ENCODE assay signal across 17 cellular contexts in genomic region chr13:71610876-71611275, GRCh38.
DNase-seq lines count a peak whose midpoint lies in the region; ATAC-seq, FAIRE-seq and TF ChIP-seq lines count a peak whose summit lies in the region.
"Had no signal": no experiment of that assay in that cellular context is flagged by ENCODE, and none has a peak within 500 bp of the region (broad histone marks: within the 10 kb centered on the region; RNA-seq: fewer than 3 reads in every experiment).

No MANE protein-coding gene starts in this region.

- TF ChIP-seq EP300 in GM12878 (IDR thresholded peaks at IDR 0.05; ENCODE audit: borderline replicate concordance in 1 of 2, control insufficient read depth in 1 of 2, low read depth in 2 of 2, low read length in 2 of 2), result no peak

- H3K79me2 ChIP-seq in GM12878 (ENCODE audit: control insufficient read depth, insufficient read depth, low read length), result no peaks in the 10 kb centered on the region

- no peak overlapping the region for H2AK5ac ChIP-seq in neuronal stem cell (ENCODE audit: low read depth, low read length)

- no peak overlapping the region for H3K18ac ChIP-seq in neuronal stem cell (ENCODE audit: low read length)

- peaks cover 0 to 3% (median 0%) of the 10 kb centered on the region in 7 donors for H3K9me3 Mint-ChIP-seq in CD14-positive monocyte

- no peak for TF ChIP-seq POLR2A in GM12878 (IDR thresholded peaks at IDR 0.05; ENCODE audit: low read depth, low read length)

- H3K4me1 ChIP-seq in GM12878 (ENCODE audit: control insufficient read depth, insufficient read depth, low read length) (no peaks in the 10 kb centered on the region), neuronal stem cell (ENCODE audit: control insufficient read depth in 2 of 2, insufficient read depth in 1 of 2, low read depth in 1 of 2, low read length in 2 of 2) (no peaks in the 10 kb centered on the region)
- H3K4me1 ChIP-seq: pancreas had no signal

- H3K36me3 Mint-ChIP-seq in CD14-positive monocyte, result no peaks in the 10 kb centered on the region
- H3K36me3 Mint-ChIP-seq: stimulated activated effector memory CD8-positive, alpha-beta T cell treated with anti-CD3 and anti-CD28 coated beads, Interleukin-12 subunit alpha, Interleukin-12 subunit beta, amount 100 ng/mL, for 72 hours had no signal

- in situ Hi-C loops in GM12878 (cut with MboI), result no loop called here

- RAD21 ChIA-PET in GM12878 (lab: Charles Lee; ENCODE audit: unreplicated experiment), result no interaction called here

- no peak overlapping the region for H2BK15ac ChIP-seq in neuronal stem cell (ENCODE audit: low read length)

- CTCF ChIA-PET in GM12878 (lab: Yijun Ruan, JAX), result no interaction called here

- H2AFZ ChIP-seq in GM12878 (ENCODE audit: control insufficient read depth, low read depth, low read length) (no peak overlapping the region), neuronal stem cell (ENCODE audit: low read length) (no peak overlapping the region)

- H2BK120ac ChIP-seq in neuronal stem cell (ENCODE audit: low read depth, low read length), result no peak overlapping the region

- H3K27ac ChIP-seq in GM12878 (ENCODE audit: control insufficient read depth, insufficient read depth), result no peak overlapping the region
- H3K27ac ChIP-seq in neuronal stem cell (replicated peaks; ENCODE audit: low read length), result no peak overlapping the region
- H3K27ac ChIP-seq: brain microvascular endothelial cell, dorsolateral prefrontal cortex, pancreas had no signal

- H4K20me1 ChIP-seq in GM12878 (ENCODE audit: control insufficient read depth, insufficient read depth), result no peaks in the 10 kb centered on the region

- no peak overlapping the region for H4K91ac ChIP-seq in neuronal stem cell (ENCODE audit: low read depth, low read length, poor library complexity)

- H3K4ac ChIP-seq in neuronal stem cell (ENCODE audit: low read length), result no peak overlapping the region

- H2BK5ac ChIP-seq in neuronal stem cell (ENCODE audit: low read length), result no peak overlapping the region

- TF ChIP-seq RAD21 in GM12878 (IDR thresholded peaks at IDR 0.05; ENCODE audit: insufficient read depth, low read depth, low read length), result no peak

- H3K36me3 ChIP-seq in GM12878 (ENCODE audit: control insufficient read depth in 2 of 2, insufficient read depth in 2 of 2, low read length in 1 of 2) (no peaks in the 10 kb centered on the region), neuronal stem cell (replicated peaks in 1 of 2; ENCODE audit: control insufficient read depth in 2 of 2, insufficient read depth in 2 of 2, low read length in 2 of 2) (no peaks in the 10 kb centered on the region)
- H3K36me3 ChIP-seq: brain microvascular endothelial cell, pancreas had no signal

- H3K4me2 ChIP-seq in GM12878 (ENCODE audit: control insufficient read depth, insufficient read depth), result no peak overlapping the region
- no peak overlapping the region for H3K4me2 ChIP-seq in neuronal stem cell (ENCODE audit: insufficient read depth, low read length, poor library complexity, severe bottlenecking)

- WGBS in GM12878 (ENCODE audit: insufficient coverage, insufficient replicate concordance, low lambda C conversion rate, missing lambda C conversion rate), result 0% methylated on average over 5 of the region's 5 CpGs
- 100% methylated on average over 1 of the region's 5 CpGs; no CpG with 5 or more reads in 1 of the 2 donors for WGBS in neuronal stem cell (ENCODE audit: extremely low coverage in 2 of 2, insufficient read length in 2 of 2, insufficient replicate concordance in 1 of 2), 2 donors

- TF ChIP-seq CTCF in CD14-positive monocyte (IDR thresholded peaks at IDR 0.05) (no peak), GM12878 (IDR thresholded peaks at IDR 0.05 in 2 of 3, conservative IDR thresholded peaks at IDR 0.05 in 1 of 3; ENCODE audit: control insufficient read depth in 2 of 3, extremely low read depth in 1 of 3, insufficient read depth in 1 of 3, low read depth in 3 of 3, low read length in 3 of 3) (no peak), GM10266 (IDR thresholded peaks at IDR 0.05; ENCODE audit: control insufficient read depth, insufficient read depth, low read depth, missing control alignments) (no peak)

- ATAC-seq in HG02885 (IDR thresholded peaks at IDR 0.05; ENCODE audit: poor library complexity, unreplicated experiment), result peak; percentile 74
- peak; percentile 31; the same call in 2 of the 3 replicates for ATAC-seq in GM12878
- ATAC-seq: HCT116; Panc1; pancreas; stimulated activated effector memory CD8-positive, alpha-beta T cell treated with anti-CD3 and anti-CD28 coated beads, Interleukin-12 subunit alpha, Interleukin-12 subunit beta, amount 100 ng/mL, for 72 hours had no signal

- no peaks in the 10 kb centered on the region for H3K9me3 ChIP-seq in GM12878 (replicated peaks; ENCODE audit: control insufficient read depth, insufficient read depth, low read length)
- H3K9me3 ChIP-seq in neuronal stem cell (replicated peaks in 1 of 2; ENCODE audit: control insufficient read depth in 2 of 2, insufficient read depth in 1 of 2, low read depth in 1 of 2, low read length in 2 of 2), result no peaks in the 10 kb centered on the region
- H3K9me3 ChIP-seq: pancreas had no signal

- no TSS peak for BruUV-seq in GM12878 (replicated peaks; lab: Mats Ljungman, UMichigan)

- POLR2A ChIA-PET in GM12878 (lab: Charles Lee), result no interaction called here

- H3K4me1 Mint-ChIP-seq in CD14-positive monocyte, result peaks cover 40% of the 10 kb centered on the region
- H3K4me1 Mint-ChIP-seq: stimulated activated effector memory CD8-positive, alpha-beta T cell treated with anti-CD3 and anti-CD28 coated beads, Interleukin-12 subunit alpha, Interleukin-12 subunit beta, amount 100 ng/mL, for 72 hours had no signal

- H3K79me1 ChIP-seq in neuronal stem cell (ENCODE audit: low read depth, low read length), result no peaks in the 10 kb centered on the region

- DNase-seq in CD14-positive monocyte (ENCODE audit: low spot score) (no peak), NCI-H2171 (lab: John Stamatoyannopoulos, UW) (peak; percentile 23), GM12878 (ENCODE audit: low read depth, low spot score) (no peak), neuronal stem cell (ENCODE audit: low spot score) (no peak), GM10266 (ENCODE audit: extremely low spot score) (no peak)
- DNase-seq in activated CD4-positive, alpha-beta T cell treated with anti-CD3 and anti-CD28 coated beads for 48 hours, result no peak
- DNase-seq in stimulated activated CD4-positive, alpha-beta T cell treated with anti-CD3 and anti-CD28 coated beads, Interleukin-15, amount 100 ng/mL, for 24 hours, result no peak
- DNase-seq: activated naive CD4-positive, alpha-beta T cell treated with Interleukin-2 at 50 U/mL for 16 hours; brain microvascular endothelial cell; dorsolateral prefrontal cortex; midbrain; NCI-H2081 treated with DMSO at 0.1 percent for 48 hours; pancreas had no signal

- peaks cover 0 to 3% (median 0%) of the 10 kb centered on the region in 3 donors for H3K27me3 Mint-ChIP-seq in CD14-positive monocyte (ENCODE audit: low read depth in 3 of 3)

- H2BK12ac ChIP-seq in neuronal stem cell (ENCODE audit: low read length), result no peak overlapping the region

- FAIRE-seq in GM12878 (lab: Jason Lieb, UNC), result no peak
- FAIRE-seq: pancreas had no signal

- no peak overlapping the region for H4K8ac ChIP-seq in neuronal stem cell (ENCODE audit: low read depth, low read length)

- H3K27me3 ChIP-seq in GM12878 (replicated peaks in 1 of 2; ENCODE audit: control insufficient read depth in 2 of 2, insufficient read depth in 2 of 2, low read length in 1 of 2) (no peaks in the 10 kb centered on the region), neuronal stem cell (ENCODE audit: control insufficient read depth in 3 of 3, insufficient read depth in 3 of 3, low read depth in 1 of 3, low read length in 3 of 3) (no peaks in the 10 kb centered on the region)
- H3K27me3 ChIP-seq: brain microvascular endothelial cell, pancreas had no signal

- SMC1A ChIA-PET in GM12878 (lab: Charles Lee; ENCODE audit: uncharacterized antibody, unreplicated experiment), result no interaction called here

- H3K9ac ChIP-seq in GM12878 (ENCODE audit: control insufficient read depth, insufficient read depth, low read length) (no peak overlapping the region), neuronal stem cell (ENCODE audit: low read depth, low read length, poor library complexity) (no peak overlapping the region)

- intact Hi-C loops in CD14-positive monocyte (cut with micrococcal nuclease) (no loop called here), GM12878 (cut with micrococcal nuclease; ENCODE audit: unreplicated experiment) (no loop called here)

- peak overlapping the region in 2 of 7 donors; percentile 53 to 64 for H3K27ac Mint-ChIP-seq in CD14-positive monocyte
- H3K27ac Mint-ChIP-seq: stimulated activated effector memory CD8-positive, alpha-beta T cell treated with anti-CD3 and anti-CD28 coated beads, Interleukin-12 subunit alpha, Interleukin-12 subunit beta, amount 100 ng/mL, for 72 hours had no signal

- H3K14ac ChIP-seq in neuronal stem cell (ENCODE audit: low read length), result no peak overlapping the region

- H3K4me3 Mint-ChIP-seq in CD14-positive monocyte, result peak overlapping the region; percentile 52 to 75
- H3K4me3 Mint-ChIP-seq: stimulated activated effector memory CD8-positive, alpha-beta T cell treated with anti-CD3 and anti-CD28 coated beads, Interleukin-12 subunit alpha, Interleukin-12 subunit beta, amount 100 ng/mL, for 72 hours had no signal

- H3K23ac ChIP-seq in neuronal stem cell (ENCODE audit: low read depth, low read length, poor library complexity), result no peak overlapping the region

- no peak overlapping the region for H3K4me3 ChIP-seq in GM12878
- H3K4me3 ChIP-seq in neuronal stem cell (ENCODE audit: low read length in 2 of 2), result no peak overlapping the region
- H3K4me3 ChIP-seq: dorsolateral prefrontal cortex, pancreas had no signal
